ENCODE assay signal across 12 cellular contexts in the genomic region with DNA sequence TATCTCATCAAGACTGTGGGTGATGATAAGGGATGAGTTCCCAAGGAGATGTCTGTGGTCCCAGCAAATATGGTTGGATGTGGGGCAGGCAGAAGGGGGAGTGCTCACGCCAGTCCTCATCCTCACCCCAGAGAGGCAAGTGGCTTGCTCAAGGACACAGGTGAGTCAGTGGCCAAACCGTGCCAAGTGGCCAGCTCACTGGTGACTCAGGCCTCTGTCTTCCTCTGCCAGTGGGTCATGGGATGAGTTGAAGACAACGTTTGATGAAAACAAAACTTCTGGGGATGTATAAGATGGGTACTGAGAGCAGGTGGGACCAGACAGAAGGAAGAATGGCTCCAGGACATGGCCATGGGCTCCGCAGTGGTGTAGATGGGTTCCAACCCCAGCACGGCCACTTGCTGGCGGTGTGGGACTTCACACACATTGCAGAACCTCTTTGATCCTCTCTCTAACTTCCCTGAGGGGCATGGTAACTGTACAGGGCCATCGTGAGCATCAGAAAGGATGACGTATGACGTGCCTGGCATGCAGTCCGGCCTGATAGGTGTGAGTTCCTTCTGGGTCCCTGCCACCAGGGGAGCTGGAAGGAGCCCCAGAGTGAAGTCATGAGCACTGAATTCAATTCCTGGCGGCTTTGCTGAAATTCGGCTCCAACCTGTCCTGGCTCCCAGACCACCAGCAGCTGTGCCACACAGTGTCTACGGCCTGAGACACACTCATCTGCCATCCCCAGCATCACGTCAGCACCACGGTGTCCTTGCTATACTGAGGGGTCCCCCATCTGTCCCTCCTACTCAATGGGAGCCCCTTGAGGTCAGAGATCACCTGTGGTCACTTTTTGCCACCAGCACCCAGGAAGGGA. TPM values are rescaled to one million over a fixed set of nuclear protein-coding genes. Genes with fewer than 3 reads are reported as not detected.
DNase-seq lines count a peak whose midpoint lies in the region; ATAC-seq and TF ChIP-seq lines count a peak whose summit lies in the region.
"Had no signal": no experiment of that assay in that cellular context is flagged by ENCODE, and none has a peak within 500 bp of the region (broad histone marks: within the 10 kb centered on the region; RNA-seq: fewer than 3 reads in every experiment).

No MANE protein-coding gene starts in this region.

- H3K9ac ChIP-seq in skeletal muscle satellite cell (ENCODE audit: low read depth, low read length): no peak overlapping the region

- H3K4me2 ChIP-seq in skeletal muscle satellite cell (ENCODE audit: low read length): peak overlapping the region; percentile 22

- DNase-seq in GOT3 (lab: John Stamatoyannopoulos, UW): peak; percentile 35
- DNase-seq in RWPE2 (ENCODE audit: low spot score): peak; percentile 86
- peak; percentile 93 for DNase-seq in fibroblast of mammary gland (ENCODE audit: low read depth)
- no peak for DNase-seq in NCI-H510A treated with DMSO at 0.1 percent for 48 hours (lab: John Stamatoyannopoulos, UW)
- no peak for DNase-seq in NCI-H1694 treated with DMSO at 0.1 percent for 48 hours (lab: John Stamatoyannopoulos, UW)
- DNase-seq in effector CD4-positive, alpha-beta T cell: no peak
- DNase-seq: activated B cell treated with CpG ODN at 0.5 μM for 24 hours, DND-41, NCI-H2029 had no signal

- no peak for TF ChIP-seq CTCF in RWPE2 (IDR thresholded peaks at IDR 0.05; ENCODE audit: poor library complexity, severe bottlenecking)
- TF ChIP-seq CTCF in fibroblast of mammary gland (conservative IDR thresholded peaks at IDR 0.05; ENCODE audit: control insufficient read depth, insufficient read depth, low read depth, low read length): no peak

- peaks cover 31% of the 10 kb centered on the region for H3K4me1 ChIP-seq in RWPE2 (ENCODE audit: insufficient read depth, poor library complexity, severe bottlenecking)
- H3K4me1 ChIP-seq in skeletal muscle satellite cell (ENCODE audit: control insufficient read depth, insufficient read depth, low read length): peaks cover 33% of the 10 kb centered on the region

- no peaks in the 10 kb centered on the region for H3K36me3 ChIP-seq in RWPE2 (ENCODE audit: low read depth)
- no peaks in the 10 kb centered on the region for H3K36me3 ChIP-seq in skeletal muscle satellite cell (ENCODE audit: insufficient read depth, low read length)
- H3K36me3 ChIP-seq: Peyer's patch had no signal

- no peaks in the 10 kb centered on the region for H3K27me3 ChIP-seq in RWPE2 (ENCODE audit: insufficient read depth, poor library complexity, severe bottlenecking)
- H3K27me3 ChIP-seq in skeletal muscle satellite cell (ENCODE audit: control insufficient read depth, insufficient read depth, low read length): peaks cover 16% of the 10 kb centered on the region
- H3K27me3 ChIP-seq: Peyer's patch had no signal

- ATAC-seq in RWPE2 (ENCODE audit: low read depth) (peak; percentile 79), HG03108 (IDR thresholded peaks at IDR 0.05; ENCODE audit: unreplicated experiment) (no peak)

- H3K9me3 ChIP-seq in RWPE2 (ENCODE audit: severe bottlenecking) (no peaks in the 10 kb centered on the region), skeletal muscle satellite cell (replicated peaks; ENCODE audit: low read length) (no peaks in the 10 kb centered on the region)

- H3K27ac ChIP-seq in RWPE2 (ENCODE audit: poor library complexity, severe bottlenecking): peak overlapping the region; percentile 55
- H3K27ac ChIP-seq: Peyer's patch had no signal

- H3K4me3 ChIP-seq in RWPE2 (ENCODE audit: severe bottlenecking): no peak overlapping the region
- H3K4me3 ChIP-seq in fibroblast of mammary gland (ENCODE audit: control insufficient read depth, low read depth, low read length): no peak overlapping the region
- no peak overlapping the region for H3K4me3 ChIP-seq in skeletal muscle satellite cell (ENCODE audit: low read length)
- H3K4me3 ChIP-seq: Peyer's patch had no signal

RNA-seq across cellular contexts. Expression of a gene that starts 41.3 kb away (rescaled TPM):
- under 0.01 and 0.22 TPM in 2 replicates for total RNA-seq in skeletal muscle satellite cell (2012; rRNA removed)
- total RNA-seq: activated B cell treated with CpG ODN at 0.5 μM for 24 hours, Peyer's patch had no signal

RNA-seq across cellular contexts. Expression of a gene that starts 53.6 kb away (rescaled TPM):
- total RNA-seq in skeletal muscle satellite cell (2012; rRNA removed): 1.3 and 1.5 TPM in 2 replicates
- total RNA-seq: activated B cell treated with CpG ODN at 0.5 μM for 24 hours had no signal

Comparison
In these comparisons a context has a peak if more than half of its experiments do, and no peak if none do; other contexts are left out.
1. DNase-seq: peak in GOT3 (single experiment), RWPE2 (single experiment) and fibroblast of mammary gland (single experiment); none in NCI-H510A treated with DMSO at 0.1 percent for 48 hours (single experiment), NCI-H1694 treated with DMSO at 0.1 percent for 48 hours (single experiment) and effector CD4-positive, alpha-beta T cell (single experiment).